ENCODE assay signal across 19 cellular contexts in the genomic region with DNA sequence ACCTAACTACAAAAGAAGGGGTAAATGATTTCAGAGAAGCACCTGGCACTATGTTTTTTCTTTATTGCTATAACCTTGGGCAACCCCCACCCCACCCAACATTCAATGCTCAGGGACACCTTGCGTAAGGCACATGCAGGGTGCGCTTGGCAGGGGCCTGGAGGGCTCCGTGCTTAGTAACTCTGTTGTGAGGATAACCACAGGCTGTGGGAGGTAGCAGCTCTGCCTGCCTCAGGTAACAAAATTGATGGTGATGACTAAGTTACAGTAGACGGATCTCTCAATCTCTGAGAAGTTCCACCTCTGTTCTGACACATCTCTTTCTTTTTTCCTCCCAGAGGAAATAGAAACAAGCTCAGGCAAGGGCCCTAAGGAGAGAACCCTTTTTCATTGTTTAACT. TPM values are rescaled to one million over a fixed set of nuclear protein-coding genes. Genes with fewer than 3 reads are reported as not detected.
DNase-seq lines count a peak whose midpoint lies in the region; ATAC-seq and TF ChIP-seq lines count a peak whose summit lies in the region.
"Had no signal": no experiment of that assay in that cellular context is flagged by ENCODE, and none has a peak within 500 bp of the region (broad histone marks: within the 10 kb centered on the region; RNA-seq: fewer than 3 reads in every experiment).

No MANE protein-coding gene starts in this region.

- CTCF ChIA-PET in activated CD8-positive, alpha-beta T cell treated with anti-CD3 and anti-CD28 coated beads for 36 hours (lab: Charles Lee): interaction anchor here (1.8 kb wide), 1 partner anchor 10 kb away, joined by 6 read pairs; no protein-coding TSS in a partner anchor

- TF ChIP-seq CTCF in type B pancreatic cell (conservative IDR thresholded peaks at IDR 0.05): no peak
- no peak for TF ChIP-seq CTCF in activated CD8-positive, alpha-beta T cell treated with anti-CD3 and anti-CD28 coated beads for 36 hours (IDR thresholded peaks at IDR 0.05)

- POLR2A ChIA-PET in activated CD8-positive, alpha-beta T cell treated with anti-CD3 and anti-CD28 coated beads for 36 hours (lab: Charles Lee): no interaction called here

- ATAC-seq in activated T-cell treated with anti-CD3 and anti-CD28 coated beads, Interleukin-2, amount 50 U/mL, for 72 hours (replicated peaks in 1 of 2): peak; percentile 21 to 36
- no peak for ATAC-seq in activated CD8-positive, alpha-beta T cell treated with anti-CD3 and anti-CD28 coated beads for 36 hours
- ATAC-seq in GM21381 (IDR thresholded peaks at IDR 0.05; ENCODE audit: unreplicated experiment): no peak
- ATAC-seq: gastrocnemius medialis had no signal

- no peak overlapping the region for H3K27ac Mint-ChIP-seq in activated T-cell treated with anti-CD3 and anti-CD28 coated beads, Interleukin-2, amount 50 U/mL, for 72 hours
- no peak overlapping the region for H3K27ac Mint-ChIP-seq in activated T-cell treated with anti-CD3 and anti-CD28 coated beads, Interleukin-2, amount 50 U/mL, for 24 hours
- H3K27ac Mint-ChIP-seq in type B pancreatic cell: peak overlapping the region; percentile 82
- H3K27ac Mint-ChIP-seq in activated CD8-positive, alpha-beta T cell treated with anti-CD3 and anti-CD28 coated beads for 36 hours: no peak overlapping the region

- no peak overlapping the region for H3K4me3 Mint-ChIP-seq in activated T-cell treated with anti-CD3 and anti-CD28 coated beads, Interleukin-2, amount 50 U/mL, for 72 hours
- H3K4me3 Mint-ChIP-seq in activated T-cell treated with anti-CD3 and anti-CD28 coated beads, Interleukin-2, amount 50 U/mL, for 24 hours: no peak overlapping the region
- no peak overlapping the region for H3K4me3 Mint-ChIP-seq in type B pancreatic cell
- H3K4me3 Mint-ChIP-seq in activated CD8-positive, alpha-beta T cell treated with anti-CD3 and anti-CD28 coated beads for 36 hours: no peak overlapping the region

- no peaks in the 10 kb centered on the region for H3K9me3 Mint-ChIP-seq in activated T-cell treated with anti-CD3 and anti-CD28 coated beads, Interleukin-2, amount 50 U/mL, for 72 hours
- H3K9me3 Mint-ChIP-seq in activated T-cell treated with anti-CD3 and anti-CD28 coated beads, Interleukin-2, amount 50 U/mL, for 24 hours: no peaks in the 10 kb centered on the region
- H3K9me3 Mint-ChIP-seq in type B pancreatic cell: no peaks in the 10 kb centered on the region
- H3K9me3 Mint-ChIP-seq in activated CD8-positive, alpha-beta T cell treated with anti-CD3 and anti-CD28 coated beads for 36 hours: no peaks in the 10 kb centered on the region

- peaks cover 62% of the 10 kb centered on the region for H3K27me3 Mint-ChIP-seq in activated T-cell treated with anti-CD3 and anti-CD28 coated beads, Interleukin-2, amount 50 U/mL, for 72 hours (ENCODE audit: low read depth)
- peaks cover 78% of the 10 kb centered on the region for H3K27me3 Mint-ChIP-seq in activated T-cell treated with anti-CD3 and anti-CD28 coated beads, Interleukin-2, amount 50 U/mL, for 24 hours
- peaks cover 18% of the 10 kb centered on the region for H3K27me3 Mint-ChIP-seq in type B pancreatic cell
- H3K27me3 Mint-ChIP-seq in activated CD8-positive, alpha-beta T cell treated with anti-CD3 and anti-CD28 coated beads for 36 hours: peaks cover 42% of the 10 kb centered on the region

- DNase-seq in activated T-cell treated with anti-CD3 and anti-CD28 coated beads, Interleukin-2, amount 50 U/mL, for 72 hours: peak in 1 of 2 donors; percentile 16
- no peak for DNase-seq in activated T-cell treated with anti-CD3 and anti-CD28 coated beads, Interleukin-2, amount 50 U/mL, for 24 hours
- DNase-seq in amniotic epithelial cell (ENCODE audit: low read depth) (peak; percentile 78), kidney glomerular epithelial cell (lab: John Stamatoyannopoulos, UW) (peak; percentile 73), type B pancreatic cell (ENCODE audit: extremely low spot score, unreplicated experiment) (no peak), SW 1271 (lab: John Stamatoyannopoulos, UW) (no peak)
- no peak for DNase-seq in activated CD8-positive, alpha-beta T cell treated with anti-CD3 and anti-CD28 coated beads for 36 hours
- DNase-seq: 8988T; activated CD4-positive, alpha-beta T cell treated with anti-CD3 and anti-CD28 coated beads for 1 hour; activated CD8-positive, alpha-beta memory T cell treated with anti-CD3 and anti-CD28 coated beads, Interleukin-2, amount 50 U/mL, for 48 hours; aorta; BE2C; colonic mucosa; gastrocnemius medialis; NCI-H1436; NCI-H2171; NCI-H69; T-helper 9 cell had no signal

- intact Hi-C loops in activated CD8-positive, alpha-beta T cell treated with anti-CD3 and anti-CD28 coated beads for 36 hours (cut with micrococcal nuclease): no loop called here

- H3K36me3 Mint-ChIP-seq in activated T-cell treated with anti-CD3 and anti-CD28 coated beads, Interleukin-2, amount 50 U/mL, for 72 hours (ENCODE audit: insufficient read depth in 2 of 2): no peaks in the 10 kb centered on the region
- no peaks in the 10 kb centered on the region for H3K36me3 Mint-ChIP-seq in activated T-cell treated with anti-CD3 and anti-CD28 coated beads, Interleukin-2, amount 50 U/mL, for 24 hours (ENCODE audit: low read depth)
- H3K36me3 Mint-ChIP-seq in type B pancreatic cell: peaks cover 7% of the 10 kb centered on the region
- no peaks in the 10 kb centered on the region for H3K36me3 Mint-ChIP-seq in activated CD8-positive, alpha-beta T cell treated with anti-CD3 and anti-CD28 coated beads for 36 hours (ENCODE audit: low read depth)

- H3K4me1 Mint-ChIP-seq in activated T-cell treated with anti-CD3 and anti-CD28 coated beads, Interleukin-2, amount 50 U/mL, for 72 hours (ENCODE audit: low read depth): peaks cover 11% of the 10 kb centered on the region
- peaks cover 12% of the 10 kb centered on the region for H3K4me1 Mint-ChIP-seq in activated T-cell treated with anti-CD3 and anti-CD28 coated beads, Interleukin-2, amount 50 U/mL, for 24 hours (ENCODE audit: low read depth)
- H3K4me1 Mint-ChIP-seq in type B pancreatic cell (ENCODE audit: unreplicated experiment): peaks cover 11% of the 10 kb centered on the region
- peaks cover 6% of the 10 kb centered on the region for H3K4me1 Mint-ChIP-seq in activated CD8-positive, alpha-beta T cell treated with anti-CD3 and anti-CD28 coated beads for 36 hours (ENCODE audit: low read depth)

RNA-seq across cellular contexts. Expression of a gene that starts 8.7 kb away (rescaled TPM):
- total RNA-seq in activated T-cell treated with anti-CD3 and anti-CD28 coated beads, Interleukin-2, amount 50 U/mL, for 72 hours: under 1 TPM in 1 of 2 donors, not detected in 1; 0.16 TPM
- total RNA-seq in type B pancreatic cell (ENCODE audit: low replicate concordance): 53.7 and 136 TPM in 2 replicates
- under 1 TPM in 1 of 2 experiments, not detected in 1; 0.16 TPM for total RNA-seq in activated CD8-positive, alpha-beta T cell treated with anti-CD3 and anti-CD28 coated beads for 36 hours

Comparison
In these comparisons a context has a peak if more than half of its experiments do, and no peak if none do; other contexts are left out.
1. ATAC-seq: peak in activated T-cell treated with anti-CD3 and anti-CD28 coated beads, Interleukin-2, amount 50 U/mL, for 72 hours (2 of 2); none in activated CD8-positive, alpha-beta T cell treated with anti-CD3 and anti-CD28 coated beads for 36 hours (single experiment) and GM21381 (single experiment).
2. DNase-seq: peak in amniotic epithelial cell (single experiment) and kidney glomerular epithelial cell (single experiment); none in activated T-cell treated with anti-CD3 and anti-CD28 coated beads, Interleukin-2, amount 50 U/mL, for 24 hours (single experiment), type B pancreatic cell (single experiment), activated CD8-positive, alpha-beta T cell treated with anti-CD3 and anti-CD28 coated beads for 36 hours (single experiment) and SW 1271 (0 of 2).
3. RNA of a gene that starts 8.7 kb away (total RNA-seq): 53.7 to 136 TPM in type B pancreatic cell; 0.16 TPM in activated T-cell treated with anti-CD3 and anti-CD28 coated beads, Interleukin-2, amount 50 U/mL, for 72 hours and 0.16 TPM in activated CD8-positive, alpha-beta T cell treated with anti-CD3 and anti-CD28 coated beads for 36 hours; every median in the first group is over 10 times any median in the second.